Comparison of ENCODE assay signal across 20 cellular contexts in genomic region chr17:15952916-15953865, GRCh38. TPM values are rescaled to one million over a fixed set of nuclear protein-coding genes. Genes with fewer than 3 reads are reported as not detected.
DNase-seq lines count a peak whose midpoint lies in the region; ATAC-seq, FAIRE-seq and TF ChIP-seq lines count a peak whose summit lies in the region.
"Had no signal": no experiment of that assay in that cellular context is flagged by ENCODE, and none has a peak within 500 bp of the region (broad histone marks: within the 10 kb centered on the region; RNA-seq: fewer than 3 reads in every experiment).

No MANE protein-coding gene starts in this region.

- H2BK15ac ChIP-seq in IMR-90 (ENCODE audit: low read depth, low read length) (no peak overlapping the region), mesenchymal stem cell (ENCODE audit: low read depth, poor library complexity, severe bottlenecking) (no peak overlapping the region)

- no peak overlapping the region; the same call in 1 of the 2 replicates for H3K14ac ChIP-seq in IMR-90 (replicated peaks; ENCODE audit: low read depth, low read length)
- H3K14ac ChIP-seq in mesenchymal stem cell (ENCODE audit: low read length in 2 of 2): no peak overlapping the region

- peaks cover 3% of the 10 kb centered on the region for H3K9me1 ChIP-seq in IMR-90 (ENCODE audit: insufficient read depth, low read length)

- peak overlapping the region; percentile 4; the same call in 1 of the 2 replicates for H2BK120ac ChIP-seq in IMR-90 (ENCODE audit: low read depth, low read length)
- no peak overlapping the region for H2BK120ac ChIP-seq in mesenchymal stem cell (ENCODE audit: low read depth, low read length)

- TF ChIP-seq POLR2A in IMR-90 (IDR thresholded peaks at IDR 0.05; ENCODE audit: low read depth, low read length) (no peak), H54 (IDR thresholded peaks at IDR 0.05; ENCODE audit: low read depth, low read length) (no peak)

- H2BK12ac ChIP-seq in mesenchymal stem cell (ENCODE audit: low read length in 2 of 2): peak overlapping the region in 1 of 2 experiments; percentile 75

- no peak overlapping the region; the same call in 1 of the 2 replicates for H2BK20ac ChIP-seq in IMR-90 (ENCODE audit: low read depth, low read length)

- H2AFZ ChIP-seq in IMR-90 (replicated peaks; ENCODE audit: low read length, poor library complexity): no peak overlapping the region
- H2AFZ ChIP-seq in mesenchymal stem cell (ENCODE audit: low read depth, low read length): peak overlapping the region; percentile 42
- H2AFZ ChIP-seq: GM23248 had no signal

- TF ChIP-seq RAD21 in IMR-90 (IDR thresholded peaks at IDR 0.05; ENCODE audit: low read length): no peak

- H2BK5ac ChIP-seq in IMR-90 (ENCODE audit: low read depth, low read length, poor library complexity, severe bottlenecking) (no peak overlapping the region), mesenchymal stem cell (ENCODE audit: low read depth, low read length, poor library complexity, severe bottlenecking) (no peak overlapping the region)

- H3K9me3 ChIP-seq in IMR-90 (ENCODE audit: control insufficient read depth, insufficient read depth, low read length) (no peaks in the 10 kb centered on the region), RWPE2 (ENCODE audit: severe bottlenecking) (no peaks in the 10 kb centered on the region), mesenchymal stem cell (ENCODE audit: control insufficient read depth, low read length) (no peaks in the 10 kb centered on the region), upper lobe of right lung (no peaks in the 10 kb centered on the region)
- H3K9me3 ChIP-seq: SK-N-SH, tibial artery had no signal

- no peak for DNase-seq in IMR-90
- no peak for DNase-seq in RWPE2 (ENCODE audit: low spot score)
- no peak for DNase-seq in mesenchymal stem cell
- no peak for DNase-seq in H54 (ENCODE audit: insufficient read length, low spot score)
- no peak for DNase-seq in activated gamma-delta T cell treated with Interleukin-2 at 50 U/mL for 16 hours
- no peak for DNase-seq in upper lobe of right lung
- DNase-seq: activated CD4-positive, alpha-beta T cell treated with anti-CD3 and anti-CD28 coated beads, Interleukin-2, amount 10 ng/mL, durations not matched to agents 24 days and 14 days; activated CD8-positive, alpha-beta memory T cell treated with anti-CD3 and anti-CD28 coated beads, Interleukin-2, amount 10 ng/mL, durations not matched to agents 7 days and 5 days; anterior cingulate cortex; Calu3; DND-41; NCI-H1694 treated with DMSO at 0.1 percent for 48 hours; NCI-H69; RPMI8226; SK-N-SH; stimulated activated naive CD8-positive, alpha-beta T cell treated with anti-CD3 and anti-CD28 coated beads, Interleukin-15, amount 100 ng/mL, for 72 hours; T-helper 17 cell; tibial artery had no signal

- no peak for ATAC-seq in IMR-90 (ENCODE audit: low read depth)
- ATAC-seq in RWPE2 (ENCODE audit: low read depth): no peak
- no peak for ATAC-seq in upper lobe of right lung
- ATAC-seq: activated CD8-positive, alpha-beta memory T cell treated with anti-CD3 and anti-CD28 coated beads, Interleukin-2, amount 10 ng/mL, durations not matched to agents 7 days and 5 days; activated naive CD4-positive, alpha-beta T cell treated with anti-CD3 and anti-CD28 coated beads, Interleukin-2, amount 50 U/mL, for 72 hours; stimulated activated naive CD8-positive, alpha-beta T cell treated with anti-CD3 and anti-CD28 coated beads, Interleukin-15, amount 100 ng/mL, for 72 hours; T-helper 17 cell had no signal

- no peak for FAIRE-seq in H54 (lab: Jason Lieb, UNC)

- H3K9ac ChIP-seq in IMR-90 (ENCODE audit: low read depth, low read length) (no peak overlapping the region), mesenchymal stem cell (ENCODE audit: low read length) (no peak overlapping the region)
- H3K9ac ChIP-seq: GM23248, SK-N-SH had no signal

- H3K27me3 ChIP-seq in IMR-90 (ENCODE audit: control insufficient read depth, insufficient read depth, low read length): no peaks in the 10 kb centered on the region
- H3K27me3 ChIP-seq in RWPE2 (ENCODE audit: insufficient read depth, poor library complexity, severe bottlenecking): no peaks in the 10 kb centered on the region
- no peaks in the 10 kb centered on the region for H3K27me3 ChIP-seq in mesenchymal stem cell (ENCODE audit: control insufficient read depth in 1 of 2, insufficient read depth in 1 of 2, low read length in 2 of 2)
- H3K27me3 ChIP-seq in upper lobe of right lung: no peaks in the 10 kb centered on the region

- H3K79me1 ChIP-seq in IMR-90 (ENCODE audit: low read depth in 1 of 2, low read length in 2 of 2) (peaks cover 18 to 33% of the 10 kb centered on the region in 2 experiments; a peak in 3 of 4 replicates), mesenchymal stem cell (replicated peaks; ENCODE audit: low read length, poor library complexity, severe bottlenecking) (peaks cover 17% of the 10 kb centered on the region)

- H4K5ac ChIP-seq in IMR-90 (ENCODE audit: low read depth, low read length): no peak overlapping the region; the same call in 1 of the 2 replicates

- POLR2A ChIA-PET in IMR-90 (lab: Charles Lee; ENCODE audit: unreplicated experiment): no interaction called here

- no peak overlapping the region for H3K56ac ChIP-seq in IMR-90 (ENCODE audit: extremely low read depth, insufficient read depth, low read length)

- H3K4me2 ChIP-seq in IMR-90 (ENCODE audit: low read depth, low read length): no peak overlapping the region
- no peak overlapping the region for H3K4me2 ChIP-seq in mesenchymal stem cell (ENCODE audit: low read length, poor library complexity, severe bottlenecking)
- H3K4me2 ChIP-seq: SK-N-SH had no signal

- in situ Hi-C loops in IMR-90 (cut with MboI; ENCODE audit: low sequenced_read_pairs): loop anchor here (25.0 kb wide), 1 partner anchor 691 kb away; the partner anchor contains the start of gene PMP22

- 0 out of 2 replicates have a peak, but pooled peaks cover 2% of the 10 kb centered on the region for H3K36me3 ChIP-seq in IMR-90 (ENCODE audit: control insufficient read depth, insufficient read depth, low read length)
- H3K36me3 ChIP-seq in RWPE2 (ENCODE audit: low read depth): peaks cover 4% of the 10 kb centered on the region; the same call in 1 of the 2 replicates
- peaks cover 0 to 19% of the 10 kb centered on the region in 2 experiments for H3K36me3 ChIP-seq in mesenchymal stem cell (ENCODE audit: control insufficient read depth in 1 of 2, insufficient read depth in 2 of 2, low read depth in 1 of 2, low read length in 2 of 2)
- H3K36me3 ChIP-seq in upper lobe of right lung: no peaks in the 10 kb centered on the region
- H3K36me3 ChIP-seq: tibial artery had no signal

- dilution Hi-C loops in IMR-90 (cut with HindIII; ENCODE audit: low sequenced_read_pairs, unreplicated experiment): no loop called here

- no peak overlapping the region for H2AK9ac ChIP-seq in IMR-90 (replicated peaks; ENCODE audit: low read depth, low read length, poor library complexity)

- TF ChIP-seq CTCF in IMR-90 (conservative IDR thresholded peaks at IDR 0.05; ENCODE audit: low read depth, low read length) (no peak), RWPE2 (IDR thresholded peaks at IDR 0.05; ENCODE audit: poor library complexity, severe bottlenecking) (no peak), upper lobe of right lung (IDR thresholded peaks at IDR 0.05) (no peak)

- H4K8ac ChIP-seq in IMR-90 (ENCODE audit: low read depth in 2 of 2, low read length in 2 of 2): no peak overlapping the region
- H4K8ac ChIP-seq in mesenchymal stem cell (ENCODE audit: low read length): no peak overlapping the region

- H3K4me3 ChIP-seq in IMR-90 (ENCODE audit: insufficient read depth, low read depth, low read length) (no peak overlapping the region), RWPE2 (ENCODE audit: severe bottlenecking) (no peak overlapping the region), mesenchymal stem cell (ENCODE audit: insufficient read depth in 1 of 2, low read depth in 1 of 2, low read length in 2 of 2) (no peak overlapping the region), upper lobe of right lung (no peak overlapping the region)
- H3K4me3 ChIP-seq: GM23248, tibial artery had no signal

- no peak overlapping the region for H3K18ac ChIP-seq in IMR-90 (ENCODE audit: low read depth, low read length)
- H3K18ac ChIP-seq in mesenchymal stem cell (ENCODE audit: low read depth in 1 of 2, low read length in 2 of 2): peak overlapping the region; percentile 3 to 37

- intact Hi-C loops in IMR-90 (cut with micrococcal nuclease) (no loop called here), upper lobe of right lung (cut with DNase I) (no loop called here)

- CTCF ChIA-PET in IMR-90 (lab: Yijun Ruan, JAX): interaction anchor here (0.6 kb wide), 1 partner anchor 75 kb away, joined by 3 read pairs; no protein-coding TSS in a partner anchor

- peak overlapping the region; percentile 70; the same call in 1 of the 2 replicates for H3K4ac ChIP-seq in IMR-90 (ENCODE audit: low read depth, low read length)
- peak overlapping the region in 1 of 2 experiments; percentile 59 for H3K4ac ChIP-seq in mesenchymal stem cell (ENCODE audit: low read depth in 1 of 2, low read length in 2 of 2)

- no peaks in the 10 kb centered on the region for H4K20me1 ChIP-seq in IMR-90 (ENCODE audit: insufficient read depth, low read length)

- peak overlapping the region; percentile 19; the same call in 1 of the 2 replicates for H4K91ac ChIP-seq in IMR-90 (ENCODE audit: insufficient read depth, low read depth, low read length)
- no peak overlapping the region for H4K91ac ChIP-seq in mesenchymal stem cell (ENCODE audit: low read length)

- no TSS peak for BruUV-seq in IMR-90 (replicated peaks; lab: Mats Ljungman, UMichigan)

- H3K4me1 ChIP-seq in IMR-90 (ENCODE audit: control insufficient read depth, insufficient read depth, low read length) (peaks cover 6% of the 10 kb centered on the region), RWPE2 (ENCODE audit: insufficient read depth, poor library complexity, severe bottlenecking) (peaks cover 28% of the 10 kb centered on the region), mesenchymal stem cell (ENCODE audit: control insufficient read depth, insufficient read depth, low read depth, low read length) (peaks cover 33% of the 10 kb centered on the region), upper lobe of right lung (no peaks in the 10 kb centered on the region)
- H3K4me1 ChIP-seq: tibial artery had no signal

- no peak overlapping the region for H3K27ac ChIP-seq in IMR-90 (ENCODE audit: insufficient read depth, low read length)
- H3K27ac ChIP-seq in RWPE2 (ENCODE audit: poor library complexity, severe bottlenecking): peak overlapping the region; percentile 69
- H3K27ac ChIP-seq in mesenchymal stem cell (ENCODE audit: low read length, poor library complexity, severe bottlenecking): peak overlapping the region; percentile 46
- H3K27ac ChIP-seq in upper lobe of right lung: no peak overlapping the region
- H3K27ac ChIP-seq: GM23248, tibial artery had no signal

- H2AK5ac ChIP-seq in IMR-90 (ENCODE audit: low read depth, low read length) (peak overlapping the region; percentile 89; the same call in 1 of the 2 replicates), mesenchymal stem cell (ENCODE audit: low read length, severe bottlenecking) (no peak overlapping the region)

- 100% methylated on average over 5 of the region's 23 CpGs; no CpG with 5 or more reads in 1 of the 2 experiments for WGBS in IMR-90 (ENCODE audit: extremely low coverage in 2 of 2, insufficient read length in 1 of 2), 2 experiments
- WGBS in mesenchymal stem cell: 80% methylated on average over 22 of the region's 23 CpGs

- H3K23ac ChIP-seq in IMR-90 (ENCODE audit: low read depth, low read length) (no peak overlapping the region), mesenchymal stem cell (ENCODE audit: low read length in 2 of 2) (no peak overlapping the region)

RNA-seq across cellular contexts. Expression of gene ADORA2B, which starts 8.3 kb away (rescaled TPM):
- total RNA-seq in IMR-90 (2012; rRNA removed): 5.2 and 5.8 TPM in 2 replicates
- polyA plus RNA-seq in IMR-90 (2012; rRNA removed): 5.5 and 6.1 TPM in 2 replicates
- polyA plus RNA-seq in IMR-90 (2012; cell fraction: cytosol; rRNA removed): 2.7 and 7.4 TPM in 2 replicates
- polyA plus RNA-seq in IMR-90 (2012; cell fraction: nucleus; rRNA removed; ENCODE audit: low replicate concordance): 2.3 and 3.4 TPM in 2 replicates
- 23.8 TPM for polyA plus RNA-seq in mesenchymal stem cell (2013, experiment 1 of 2)
- polyA plus RNA-seq in mesenchymal stem cell (2013, experiment 2 of 2): 25.7 TPM
- 7.1 TPM for total RNA-seq in upper lobe of right lung

RNA-seq across cellular contexts. Expression of gene ZSWIM7, which starts 46.3 kb away (rescaled TPM):
- total RNA-seq in IMR-90 (2012; rRNA removed) (6.8 and 7.2 TPM in 2 replicates), upper lobe of right lung (27.4 TPM)
- polyA plus RNA-seq in IMR-90 (2012; rRNA removed): 12.0 and 12.1 TPM in 2 replicates
- 10.1 and 14.0 TPM in 2 replicates for polyA plus RNA-seq in IMR-90 (2012; cell fraction: cytosol; rRNA removed)
- polyA plus RNA-seq in IMR-90 (2012; cell fraction: nucleus; rRNA removed; ENCODE audit: low replicate concordance): 12.9 and 28.1 TPM in 2 replicates
- polyA plus RNA-seq in mesenchymal stem cell (2013, experiment 1 of 2): 16.4 TPM
- polyA plus RNA-seq in mesenchymal stem cell (2013, experiment 2 of 2): 16.5 TPM

RNA-seq across cellular contexts. Expression of gene TTC19, which starts 46.4 kb away (rescaled TPM):
- total RNA-seq in IMR-90 (2012; rRNA removed) (12.9 and 19.2 TPM in 2 replicates), upper lobe of right lung (34.9 TPM)
- polyA plus RNA-seq in IMR-90 (2012; rRNA removed): 6.0 and 8.3 TPM in 2 replicates
- polyA plus RNA-seq in IMR-90 (2012; cell fraction: cytosol; rRNA removed): 2.3 and 6.1 TPM in 2 replicates
- polyA plus RNA-seq in IMR-90 (2012; cell fraction: nucleus; rRNA removed; ENCODE audit: low replicate concordance): 5.9 and 8.4 TPM in 2 replicates
- 14.5 TPM for polyA plus RNA-seq in mesenchymal stem cell (2013, experiment 1 of 2)
- polyA plus RNA-seq in mesenchymal stem cell (2013, experiment 2 of 2): 15.3 TPM

Comparison
In these comparisons a context has a peak if more than half of its experiments do, and no peak if none do; other contexts are left out.
1. H3K27ac ChIP-seq: peak in RWPE2 (single experiment) and mesenchymal stem cell (single experiment); none in IMR-90 (single experiment) and upper lobe of right lung (single experiment).